20 cellular contexts compared by ENCODE assay signal in the genomic region with DNA sequence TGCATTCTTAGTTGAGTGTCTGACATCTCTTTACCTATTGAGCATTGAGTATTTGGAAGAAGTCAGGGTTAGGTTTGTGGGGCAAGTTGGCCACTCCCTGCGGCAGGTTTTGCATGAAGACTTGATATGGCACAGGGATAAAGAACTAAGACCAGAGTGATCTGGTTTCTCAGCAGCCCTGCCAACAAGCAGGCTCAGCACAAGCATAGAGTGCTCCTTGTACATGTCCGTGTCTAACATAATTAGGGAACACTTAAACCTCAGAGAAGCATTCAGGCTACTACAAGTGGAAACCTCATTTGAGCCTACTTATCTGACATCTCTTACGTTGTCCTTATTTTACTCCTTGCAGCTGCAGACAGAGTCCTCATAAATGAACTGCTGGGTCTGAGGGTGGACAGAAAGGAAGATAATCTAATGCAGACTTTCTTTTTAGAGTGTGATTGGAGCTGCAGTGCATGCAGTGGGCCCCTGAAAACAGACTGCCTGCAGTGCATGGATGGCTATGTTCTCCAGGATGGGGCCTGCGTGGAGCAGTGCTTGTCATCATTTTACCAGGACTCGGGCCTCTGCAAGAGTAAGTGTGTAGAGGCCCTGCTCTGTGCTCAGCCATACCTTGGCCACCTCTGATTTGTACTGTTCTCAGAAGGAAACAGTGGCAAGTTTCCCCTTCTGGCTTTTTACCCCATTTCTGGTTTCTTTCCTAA.
"Had no signal": no experiment of that assay in that cellular context is flagged by ENCODE, and none has a peak within 500 bp of the region (broad histone marks: within the 10 kb centered on the region; RNA-seq: fewer than 3 reads in every experiment).

No MANE protein-coding gene starts in this region.

- ATAC-seq: effector memory CD8-positive, alpha-beta T cell; gastrocnemius medialis; natural killer cell had no signal

- DNase-seq: activated B cell treated with CpG ODN at 0.5 μM for 24 hours; activated CD4-positive, alpha-beta memory T cell treated with anti-CD3 and anti-CD28 coated beads for 36 hours; activated CD4-positive, alpha-beta T cell treated with anti-CD3 and anti-CD28 coated beads for 4 hours; activated naive CD4-positive, alpha-beta T cell treated with Interleukin-2 at 50 U/mL for 16 hours; activated naive CD8-positive, alpha-beta T cell treated with anti-CD3 and anti-CD28 coated beads for 36 hours; activated T-cell treated with anti-CD3 and anti-CD28 coated beads, Interleukin-2, amount 50 U/mL, for 48 hours; colonic mucosa; dorsolateral prefrontal cortex; effector memory CD8-positive, alpha-beta T cell; esophagus squamous epithelium; gastrocnemius medialis; hippocampal formation; kidney glomerular epithelial cell; midbrain; natural killer cell; ovary; stimulated activated CD4-positive, alpha-beta T cell treated with anti-CD3 and anti-CD28 coated beads, Interleukin-12 subunit alpha, Interleukin-12 subunit beta, amount 100 ng/mL, for 4 hours; stimulated activated CD4-positive, alpha-beta T cell treated with anti-CD3 and anti-CD28 coated beads, Interleukin-4, amount 100 ng/mL, for 4 hours; substantia nigra; thyroid gland had no signal
